In genomic region chr16:81610144-81610842, GRCh38 we compare ENCODE assay signal across 1 cellular context.
TF ChIP-seq lines count a peak whose summit lies in the region.

No MANE protein-coding gene starts in this region.

TF ChIP-seq in GM23338, 12 proteins besides CTCF, POLR2A, EP300 and RAD21:
- TF ChIP-seq STAT1 (IDR thresholded peaks at IDR 0.05; ENCODE audit: unreplicated experiment) = no peak
